9 cellular contexts compared by ENCODE assay signal in the genomic region with DNA sequence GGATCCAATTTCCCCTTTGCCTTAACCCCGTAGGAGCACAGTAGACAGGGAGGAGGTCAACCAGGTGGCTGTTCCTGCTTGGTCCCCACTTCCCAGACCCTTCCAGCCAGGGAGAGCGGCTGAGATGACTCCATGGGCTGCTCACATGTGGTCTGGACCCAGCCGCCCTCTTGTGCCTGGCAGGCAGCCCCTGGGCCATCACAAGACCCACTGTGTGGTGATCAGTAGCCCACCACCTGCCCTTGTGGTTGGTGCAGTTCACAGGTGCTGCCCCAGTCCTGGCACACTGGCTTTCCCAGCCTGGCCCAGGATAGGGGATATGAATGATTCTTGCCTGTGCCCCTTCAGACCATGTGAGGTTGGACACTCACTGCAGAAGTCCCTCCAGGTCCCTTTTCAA.
"Had no signal": no experiment of that assay in that cellular context is flagged by ENCODE, and none has a peak within 500 bp of the region (broad histone marks: within the 10 kb centered on the region; RNA-seq: fewer than 3 reads in every experiment).

No MANE protein-coding gene starts in this region.

- ATAC-seq: GM23338, HCT116 had no signal

- H3K36me3 ChIP-seq: HAP-1 had no signal

- H3K9me3 ChIP-seq: HAP-1 had no signal

- H3K4me3 ChIP-seq: GM23248, GM23338, HAP-1 had no signal

- H3K4me1 ChIP-seq: HAP-1 had no signal

- DNase-seq: GM23248, GOT3, H7, H9, HCEC 1CT, HFFc6 had no signal

- H3K27ac ChIP-seq: GM23248 had no signal
